8 cellular contexts compared by ENCODE assay signal in genomic region chr6:36028088-36028886, GRCh38. TPM values are rescaled to one million over a fixed set of nuclear protein-coding genes. Genes with fewer than 3 reads are reported as not detected.
DNase-seq lines count a peak whose midpoint lies in the region; ATAC-seq, FAIRE-seq and TF ChIP-seq lines count a peak whose summit lies in the region.

No MANE protein-coding gene starts in this region.

- H3K4me2 ChIP-seq in neural progenitor cell = peak overlapping the region; percentile 85

- peak overlapping the region; percentile 99 for H3K27ac Mint-ChIP-seq in neural progenitor cell

- peaks cover 7% of the 10 kb centered on the region for H3K27me3 Mint-ChIP-seq in neural progenitor cell (ENCODE audit: insufficient read depth, low read depth)

- H3K27me3 ChIP-seq in neural progenitor cell (peaks cover 22% of the 10 kb centered on the region), thoracic aorta (replicated peaks; ENCODE audit: insufficient read depth) (no peaks in the 10 kb centered on the region)

- peaks cover 27% of the 10 kb centered on the region for H3K4me1 Mint-ChIP-seq in neural progenitor cell

- ATAC-seq in GM18498 (IDR thresholded peaks at IDR 0.05; ENCODE audit: unreplicated experiment) (peak; percentile 27), HG02642 (IDR thresholded peaks at IDR 0.05; ENCODE audit: poor library complexity, unreplicated experiment) (peak; percentile 13), thoracic aorta (ENCODE audit: insufficient number of reproducible peaks, low FRiP score, low read depth) (no peak)

- H3K9me3 Mint-ChIP-seq in neural progenitor cell = no peaks in the 10 kb centered on the region

- H4K20me1 ChIP-seq in neural progenitor cell (ENCODE audit: low read depth) = peaks cover 36% of the 10 kb centered on the region

- FAIRE-seq in RCC 7860 (lab: Jason Lieb, UNC) = no peak

- H3K4me1 ChIP-seq in neural progenitor cell (peaks cover 20% of the 10 kb centered on the region), thoracic aorta (ENCODE audit: control insufficient read depth in 1 of 2, low read depth in 2 of 2) (peaks cover 31 to 40% of the 10 kb centered on the region in 2 donors)

- no peaks in the 10 kb centered on the region for H3K9me3 ChIP-seq in neural progenitor cell (ENCODE audit: low read depth)
- H3K9me3 ChIP-seq in thoracic aorta = no peaks in the 10 kb centered on the region

- H3K4me3 Mint-ChIP-seq in neural progenitor cell = peak overlapping the region; percentile 99

- H3K36me3 ChIP-seq in neural progenitor cell (no peaks in the 10 kb centered on the region), thoracic aorta (no peaks in the 10 kb centered on the region)

- peak; percentile 22 to 78 for DNase-seq in NCI-H526 (lab: John Stamatoyannopoulos, UW)
- DNase-seq in activated T-helper 1 cell treated with Interleukin-2 at 50 U/mL for 16 hours (ENCODE audit: low read depth) = peak; percentile 29
- DNase-seq in foreskin fibroblast = peak; percentile 18 to 56
- no peak for DNase-seq in neural progenitor cell (ENCODE audit: low spot score)
- DNase-seq in thoracic aorta (ENCODE audit: low spot score) = no peak
- no peak for DNase-seq in RCC 7860 (ENCODE audit: low spot score)

- peaks cover 55% of the 10 kb centered on the region for H3K79me2 ChIP-seq in neural progenitor cell (ENCODE audit: low read depth)

- peak overlapping the region; percentile 86 for H2AFZ ChIP-seq in neural progenitor cell (replicated peaks)

- peak overlapping the region; percentile 95 to 98 for H3K4me3 ChIP-seq in foreskin fibroblast (ENCODE audit: low read depth in 1 of 2, low read length in 2 of 2)
- peak overlapping the region; percentile 80 for H3K4me3 ChIP-seq in neural progenitor cell
- peak overlapping the region; percentile 91 for H3K4me3 ChIP-seq in thoracic aorta

- peaks cover 14% of the 10 kb centered on the region for H3F3A ChIP-seq in neural progenitor cell (ENCODE audit: low read depth)

- H3K27ac ChIP-seq in neural progenitor cell (peak overlapping the region; percentile 85), thoracic aorta (peak overlapping the region; percentile 76 to 87)

- H3K36me3 Mint-ChIP-seq in neural progenitor cell = peaks cover 8% of the 10 kb centered on the region

- peak overlapping the region; percentile 91 for H3K9ac ChIP-seq in neural progenitor cell

- TF ChIP-seq CTCF in foreskin fibroblast (IDR thresholded peaks at IDR 0.05; ENCODE audit: low read depth, low read length) (no peak), neural progenitor cell (IDR thresholded peaks at IDR 0.05) (no peak), thoracic aorta (IDR thresholded peaks at IDR 0.05) (peak; percentile 16)

RNA-seq across cellular contexts. Expression of gene MAPK14, which starts 0.7 kb away (rescaled TPM):
- total RNA-seq in neural progenitor cell (ENCODE audit: low replicate concordance) = 60.8 and 65.0 TPM in 2 replicates
- 100 to 1,000 TPM in 1 of 2 donors, 10 to 100 TPM in 1; 61.9 to 106 TPM for total RNA-seq in thoracic aorta

RNA-seq across cellular contexts. Expression of gene SLC26A8, which starts 3.8 kb away (rescaled TPM):
- total RNA-seq in neural progenitor cell (ENCODE audit: low replicate concordance) = 0.13 and 0.25 TPM in 2 replicates
- total RNA-seq in thoracic aorta = under 1 TPM in 1 of 2 donors, not detected in 1; 0.28 TPM

Comparison
In these comparisons a context has a peak if more than half of its experiments do, and no peak if none do; other contexts are left out.
1. DNase-seq: peak in NCI-H526 (2 of 2), activated T-helper 1 cell treated with Interleukin-2 at 50 U/mL for 16 hours (single experiment) and foreskin fibroblast (2 of 2); none in neural progenitor cell (single experiment), thoracic aorta (single experiment) and RCC 7860 (single experiment).
2. Peak in every context shown above with its lines, with median percentiles within 50 percentile points of each other: H3K4me3 ChIP-seq.